ENCODE assay signal across 10 cellular contexts in the genomic region with DNA sequence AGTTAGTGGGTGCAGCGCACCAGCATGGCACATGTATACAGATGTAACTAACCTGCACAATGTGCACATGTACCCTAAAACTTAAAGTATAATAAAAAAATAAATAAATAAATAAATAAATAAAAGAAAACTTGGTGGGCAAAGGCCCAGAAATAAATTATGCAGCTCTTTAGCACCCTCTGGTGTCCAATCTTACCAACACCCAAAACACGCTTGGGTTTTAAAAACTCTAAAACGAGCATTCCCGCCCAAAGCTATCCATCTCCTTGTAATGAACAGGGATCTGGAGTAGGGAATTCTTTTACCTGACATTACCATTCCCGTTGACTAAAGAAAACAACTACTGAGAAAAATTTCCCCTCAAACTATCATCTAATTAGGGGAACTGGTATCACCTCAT.
DNase-seq lines count a peak whose midpoint lies in the region; ATAC-seq and TF ChIP-seq lines count a peak whose summit lies in the region.
"Had no signal": no experiment of that assay in that cellular context is flagged by ENCODE, and none has a peak within 500 bp of the region (broad histone marks: within the 10 kb centered on the region; RNA-seq: fewer than 3 reads in every experiment).

No MANE protein-coding gene starts in this region.

- intact Hi-C loops in left ventricle myocardium inferior (cut with micrococcal nuclease), result no loop called here
- intact Hi-C loops in cardiac septum (cut with DNase I), result no loop called here

- no peak overlapping the region for H3K4me3 Mint-ChIP-seq in T-helper 17 cell
- H3K4me3 Mint-ChIP-seq: stimulated activated naive CD8-positive, alpha-beta T cell treated with anti-CD3 and anti-CD28 coated beads, Interleukin-15, amount 100 ng/mL, for 72 hours had no signal

- no peaks in the 10 kb centered on the region for H3K4me1 ChIP-seq in left ventricle myocardium inferior

- TF ChIP-seq CTCF in left ventricle myocardium inferior (IDR thresholded peaks at IDR 0.05; ENCODE audit: borderline replicate concordance) (peak; percentile 41), foreskin fibroblast (IDR thresholded peaks at IDR 0.05; ENCODE audit: low read depth, low read length) (peak; percentile 27), omental fat pad (IDR thresholded peaks at IDR 0.05) (no peak)

- no peaks in the 10 kb centered on the region for H3K27me3 Mint-ChIP-seq in T-helper 17 cell
- H3K27me3 Mint-ChIP-seq: stimulated activated naive CD8-positive, alpha-beta T cell treated with anti-CD3 and anti-CD28 coated beads, Interleukin-15, amount 100 ng/mL, for 72 hours had no signal

- H3K4me3 ChIP-seq in left ventricle myocardium inferior (no peak overlapping the region), foreskin fibroblast (ENCODE audit: low read depth in 1 of 2, low read length in 2 of 2) (no peak overlapping the region)
- H3K4me3 ChIP-seq: mucosa of descending colon had no signal

- H3K27ac Mint-ChIP-seq in T-helper 17 cell, result no peak overlapping the region
- H3K27ac Mint-ChIP-seq: stimulated activated naive CD8-positive, alpha-beta T cell treated with anti-CD3 and anti-CD28 coated beads, Interleukin-15, amount 100 ng/mL, for 72 hours had no signal

- no peaks in the 10 kb centered on the region for H3K36me3 ChIP-seq in left ventricle myocardium inferior

- H3K9me3 ChIP-seq in left ventricle myocardium inferior (replicated peaks) (no peaks in the 10 kb centered on the region), T-helper 17 cell (ENCODE audit: control insufficient read depth, low read length, poor library complexity, severe bottlenecking) (no peaks in the 10 kb centered on the region)
- H3K9me3 ChIP-seq: mucosa of descending colon had no signal

- DNase-seq in left ventricle myocardium inferior (no peak), cardiac septum (ENCODE audit: low spot score) (no peak), OCI-M1 (lab: John Stamatoyannopoulos, UW) (peak; percentile 46), foreskin fibroblast (peak in 1 of 2 donors; percentile 52), omental fat pad (ENCODE audit: low spot score) (no peak), T-helper 17 cell (no peak)
- no peak for DNase-seq in NK-92 treated with Interleukin-12 subunit alpha and Interleukin-12 subunit beta, amount 100 ng/mL, for 24 hours (lab: John Stamatoyannopoulos, UW)
- no peak for DNase-seq in activated naive CD4-positive, alpha-beta T cell (lab: John Stamatoyannopoulos, UW)

- H3K27me3 ChIP-seq in left ventricle myocardium inferior (ENCODE audit: low read depth), result no peaks in the 10 kb centered on the region

- no peaks in the 10 kb centered on the region for H3K36me3 Mint-ChIP-seq in T-helper 17 cell (ENCODE audit: low read depth)

- no peak for ATAC-seq in omental fat pad (ENCODE audit: low FRiP score)
- ATAC-seq in T-helper 17 cell, result no peak
- ATAC-seq: mucosa of descending colon; stimulated activated naive CD8-positive, alpha-beta T cell treated with anti-CD3 and anti-CD28 coated beads, Interleukin-15, amount 100 ng/mL, for 72 hours had no signal

- no peaks in the 10 kb centered on the region for H3K4me1 Mint-ChIP-seq in T-helper 17 cell
- H3K4me1 Mint-ChIP-seq: stimulated activated naive CD8-positive, alpha-beta T cell treated with anti-CD3 and anti-CD28 coated beads, Interleukin-15, amount 100 ng/mL, for 72 hours had no signal

- H3K27ac ChIP-seq in left ventricle myocardium inferior (replicated peaks), result no peak overlapping the region

Comparison
In these comparisons a context has a peak if more than half of its experiments do, and no peak if none do; other contexts are left out.
1. CTCF ChIP-seq: peak in left ventricle myocardium inferior (single experiment) and foreskin fibroblast (single experiment); none in omental fat pad (0 of 3).